In the genomic region with DNA sequence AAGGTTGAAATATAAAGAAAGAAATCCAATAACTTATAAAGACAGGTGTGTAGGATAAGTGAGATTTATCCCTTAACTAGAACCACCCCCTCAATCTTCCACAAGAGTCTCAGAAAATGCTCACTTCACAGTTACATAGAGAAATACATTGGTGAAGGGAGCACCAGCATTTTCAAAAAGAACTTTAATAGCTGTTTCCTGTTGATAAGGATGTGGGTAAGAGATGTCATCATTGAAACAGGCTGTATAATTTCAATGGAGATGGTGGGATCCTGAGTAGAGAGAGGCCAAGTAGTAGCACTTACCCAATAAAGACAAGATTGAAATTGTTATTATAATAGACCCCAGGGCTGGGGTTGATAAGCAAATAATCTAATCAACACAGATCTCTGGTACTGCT, we compare ENCODE assay signal across 27 cellular contexts.
A peak's percentile ranks its signal among the peaks of the same experiment; 100 is the strongest.
DNase-seq lines count a peak whose midpoint lies in the region; ATAC-seq, FAIRE-seq and TF ChIP-seq lines count a peak whose summit lies in the region.
"Had no signal": no experiment of that assay in that cellular context is flagged by ENCODE, and none has a peak within 500 bp of the region (broad histone marks: within the 10 kb centered on the region; RNA-seq: fewer than 3 reads in every experiment).

No MANE protein-coding gene starts in this region.

- SMC1A ChIA-PET in GM12878 (lab: Charles Lee; ENCODE audit: uncharacterized antibody, unreplicated experiment) = interaction anchor here (1.3 kb wide), 1 partner anchor 161 kb away, joined by 3 read pairs; no protein-coding TSS in a partner anchor

- in situ Hi-C loops in GM12878 (cut with MboI) = no loop called here

- no peaks in the 10 kb centered on the region for H3K27me3 ChIP-seq in SK-N-SH (ENCODE audit: insufficient read depth)
- H3K27me3 ChIP-seq in GM12878 (replicated peaks in 1 of 2; ENCODE audit: control insufficient read depth in 2 of 2, insufficient read depth in 2 of 2, low read length in 1 of 2) = no peaks in the 10 kb centered on the region
- H3K27me3 ChIP-seq: BE2C had no signal

- H3K9ac ChIP-seq in SK-N-SH (no peak overlapping the region), GM12878 (ENCODE audit: control insufficient read depth, insufficient read depth, low read length) (no peak overlapping the region)
- H3K9ac ChIP-seq: GM23248 had no signal

- TF ChIP-seq RAD21 in SK-N-SH (IDR thresholded peaks at IDR 0.05; ENCODE audit: low read length) = no peak
- no peak for TF ChIP-seq RAD21 in GM12878 (IDR thresholded peaks at IDR 0.05; ENCODE audit: insufficient read depth, low read depth, low read length)

- CTCF ChIA-PET in SK-N-SH (lab: Yijun Ruan, JAX) = no interaction called here
- CTCF ChIA-PET in GM12878 (lab: Yijun Ruan, JAX) = no interaction called here

- no peak overlapping the region for H3K4me3 ChIP-seq in SK-N-SH (ENCODE audit: low read depth in 2 of 2, low read length in 1 of 2)
- no peak overlapping the region for H3K4me3 ChIP-seq in GM12878
- H3K4me3 ChIP-seq: GM23248 had no signal

- FAIRE-seq in GM12878 (lab: Jason Lieb, UNC) = no peak
- FAIRE-seq: GM18507, HTR-8/SVneo had no signal

- H3K4me2 ChIP-seq in SK-N-SH = no peak overlapping the region
- no peak overlapping the region for H3K4me2 ChIP-seq in GM12878 (ENCODE audit: control insufficient read depth, insufficient read depth)

- H3K4me1 Mint-ChIP-seq in stimulated activated naive B cell treated with anti-CD40 and anti-IgM and Interleukin-4, amounts not matched to agents 10 μg/mL and 1 μg/mL and 100 μg/mL, for 72 hours = no peaks in the 10 kb centered on the region
- H3K4me1 Mint-ChIP-seq: CD14-positive monocyte; CD8-positive, alpha-beta memory T cell had no signal

- H3K9me2 ChIP-seq in SK-N-SH = no peaks in the 10 kb centered on the region

- RAD21 ChIA-PET in GM12878 (lab: Charles Lee; ENCODE audit: unreplicated experiment) = no interaction called here

- H3K4me1 ChIP-seq in SK-N-SH (ENCODE audit: control insufficient read depth in 1 of 2, insufficient read depth in 2 of 2, low read depth in 1 of 2, low read length in 1 of 2) (no peaks in the 10 kb centered on the region; a peak in 1 of 4 replicates), GM12878 (ENCODE audit: control insufficient read depth, insufficient read depth, low read length) (no peaks in the 10 kb centered on the region)
- H3K4me1 ChIP-seq: BE2C had no signal

- H3K79me2 ChIP-seq in SK-N-SH (ENCODE audit: insufficient read depth) = no peaks in the 10 kb centered on the region
- no peaks in the 10 kb centered on the region for H3K79me2 ChIP-seq in GM12878 (ENCODE audit: control insufficient read depth, insufficient read depth, low read length)

- H3K36me3 Mint-ChIP-seq in stimulated activated naive B cell treated with anti-CD40 and anti-IgM and Interleukin-4, amounts not matched to agents 10 μg/mL and 1 μg/mL and 100 μg/mL, for 72 hours = no peaks in the 10 kb centered on the region
- H3K36me3 Mint-ChIP-seq: CD14-positive monocyte; CD8-positive, alpha-beta memory T cell had no signal

- no peaks in the 10 kb centered on the region for H3K27me3 Mint-ChIP-seq in stimulated activated naive B cell treated with anti-CD40 and anti-IgM and Interleukin-4, amounts not matched to agents 10 μg/mL and 1 μg/mL and 100 μg/mL, for 72 hours

- TF ChIP-seq EP300 in SK-N-SH (IDR thresholded peaks at IDR 0.05; ENCODE audit: borderline replicate concordance in 1 of 2, low read depth in 1 of 2, low read length in 1 of 2) = peak in 1 of 2 experiments; percentile 23; a peak in 1 of 4 replicates
- TF ChIP-seq EP300 in GM12878 (IDR thresholded peaks at IDR 0.05; ENCODE audit: borderline replicate concordance in 1 of 2, control insufficient read depth in 1 of 2, low read depth in 2 of 2, low read length in 2 of 2) = no peak

- TF ChIP-seq CTCF in SK-N-SH (IDR thresholded peaks at IDR 0.05) = no peak
- no peak for TF ChIP-seq CTCF in GM12878 (IDR thresholded peaks at IDR 0.05 in 2 of 3, conservative IDR thresholded peaks at IDR 0.05 in 1 of 3; ENCODE audit: control insufficient read depth in 2 of 3, extremely low read depth in 1 of 3, insufficient read depth in 1 of 3, low read depth in 3 of 3, low read length in 3 of 3)

- BruUV-seq in GM12878 (replicated peaks; lab: Mats Ljungman, UMichigan) = no TSS peak

- DNase-seq in SK-N-SH = peak; percentile 7
- peak; percentile 78 for DNase-seq in OCI-M1 (lab: John Stamatoyannopoulos, UW)
- DNase-seq in GM12878 (ENCODE audit: low read depth, low spot score) = no peak
- DNase-seq in stimulated activated CD8-positive, alpha-beta memory T cell treated with anti-CD3 and anti-CD28 coated beads, Interleukin-4, amount 100 ng/mL, for 48 hours = no peak
- DNase-seq in NCI-H2029 (lab: John Stamatoyannopoulos, UW) = no peak
- DNase-seq in stimulated activated naive B cell treated with anti-CD40 and anti-IgM and Interleukin-4, amounts not matched to agents 10 μg/mL and 1 μg/mL and 100 μg/mL, for 72 hours = no peak
- no peak for DNase-seq in stimulated activated naive CD4-positive, alpha-beta T cell treated with Interleukin-2 at 50 U/mL for 16 hours (lab: John Stamatoyannopoulos, UW)
- DNase-seq: 8988T; ACHN; BE2C; Calu3; CD8-positive, alpha-beta memory T cell; DMS79 treated with DMSO at 0.1 percent for 48 hours; GM23248; H7; KG1; NCI-H1092 treated with DMSO at 0.1 percent for 48 hours; NCI-H1436; NCI-H187; NCI-H446 treated with DMSO at 0.1 percent for 48 hours; NCI-H526; SHP77 had no signal

- ATAC-seq in SK-N-SH treated with all-trans-retinoic acid at 6 μM for 48 hours (no peak), GM12878 (no peak)
- ATAC-seq in stimulated activated naive B cell treated with anti-CD40 and anti-IgM and Interleukin-4, amounts not matched to agents 10 μg/mL and 1 μg/mL and 100 μg/mL, for 72 hours (replicated peaks) = no peak

- H2AFZ ChIP-seq in SK-N-SH (ENCODE audit: low read depth) (no peak overlapping the region), GM12878 (ENCODE audit: control insufficient read depth, low read depth, low read length) (no peak overlapping the region)
- H2AFZ ChIP-seq: GM23248 had no signal

- H3K36me3 ChIP-seq in SK-N-SH (replicated peaks in 1 of 2; ENCODE audit: control insufficient read depth in 1 of 2, insufficient read depth in 2 of 2, low read length in 1 of 2) (no peaks in the 10 kb centered on the region), GM12878 (ENCODE audit: control insufficient read depth in 2 of 2, insufficient read depth in 2 of 2, low read length in 1 of 2) (no peaks in the 10 kb centered on the region)
- H3K36me3 ChIP-seq: BE2C had no signal

- TF ChIP-seq POLR2A in GM12878 (IDR thresholded peaks at IDR 0.05; ENCODE audit: low read depth, low read length) = no peak

- H3K27ac Mint-ChIP-seq in stimulated activated naive B cell treated with anti-CD40 and anti-IgM and Interleukin-4, amounts not matched to agents 10 μg/mL and 1 μg/mL and 100 μg/mL, for 72 hours = no peak overlapping the region
- H3K27ac Mint-ChIP-seq: CD14-positive monocyte; CD8-positive, alpha-beta memory T cell had no signal

- POLR2A ChIA-PET in SK-N-SH (lab: Yijun Ruan, JAX) (no interaction called here), GM12878 (lab: Charles Lee) (no interaction called here)

- no peaks in the 10 kb centered on the region for H3F3A ChIP-seq in SK-N-SH (replicated peaks; ENCODE audit: insufficient read depth)

- H3K9me3 Mint-ChIP-seq in stimulated activated naive B cell treated with anti-CD40 and anti-IgM and Interleukin-4, amounts not matched to agents 10 μg/mL and 1 μg/mL and 100 μg/mL, for 72 hours = peaks cover 2 to 4% of the 10 kb centered on the region in 2 donors

- H3K27ac ChIP-seq in SK-N-SH (ENCODE audit: low read depth in 2 of 2, low read length in 1 of 2) (no peak overlapping the region), GM12878 (ENCODE audit: control insufficient read depth, insufficient read depth) (no peak overlapping the region)
- H3K27ac ChIP-seq: GM23248, RWPE1 had no signal

- H4K20me1 ChIP-seq in SK-N-SH (ENCODE audit: insufficient read depth) (no peaks in the 10 kb centered on the region), GM12878 (ENCODE audit: control insufficient read depth, insufficient read depth) (no peaks in the 10 kb centered on the region)

- no peak overlapping the region for H3K4me3 Mint-ChIP-seq in stimulated activated naive B cell treated with anti-CD40 and anti-IgM and Interleukin-4, amounts not matched to agents 10 μg/mL and 1 μg/mL and 100 μg/mL, for 72 hours
- H3K4me3 Mint-ChIP-seq: CD14-positive monocyte; CD8-positive, alpha-beta memory T cell had no signal

- intact Hi-C loops in GM12878 (cut with micrococcal nuclease; ENCODE audit: unreplicated experiment) = no loop called here

- H3K9me3 ChIP-seq in SK-N-SH (no peaks in the 10 kb centered on the region; the same call in 1 of the 2 replicates), GM12878 (replicated peaks; ENCODE audit: control insufficient read depth, insufficient read depth, low read length) (no peaks in the 10 kb centered on the region)
- H3K9me3 ChIP-seq: BE2C had no signal

TF ChIP-seq in SK-N-SH, 30 proteins besides CTCF, POLR2A, EP300 and RAD21 (continues in another document):
- no peak for TF ChIP-seq FOXM1 (IDR thresholded peaks at IDR 0.05; ENCODE audit: low read depth)
- no peak for TF ChIP-seq SMC3 (IDR thresholded peaks at IDR 0.05; ENCODE audit: low read depth, low read length)
- no peak for TF ChIP-seq RFX5 (IDR thresholded peaks at IDR 0.05; ENCODE audit: low read length)
- no peak for TF ChIP-seq GABPA (IDR thresholded peaks at IDR 0.05; ENCODE audit: low read depth)
- TF ChIP-seq MXI1 (IDR thresholded peaks at IDR 0.05; ENCODE audit: low read depth, low read length) = no peak

TF ChIP-seq in SK-N-SH treated with all-trans-retinoic acid at 6 μM for 48 hours, 23 proteins besides CTCF, POLR2A, EP300 and RAD21 (continues in another document):
- no peak for TF ChIP-seq PPARA (CRISPR knock-in tag; IDR thresholded peaks at IDR 0.05; ENCODE audit: borderline replicate concordance)
- no peak for TF ChIP-seq ZNF565 (CRISPR knock-in tag; conservative IDR thresholded peaks at IDR 0.05; ENCODE audit: low read depth)
- TF ChIP-seq RARB (CRISPR knock-in tag; IDR thresholded peaks at IDR 0.05) = no peak

TF ChIP-seq in GM12878, 131 proteins besides CTCF, POLR2A, EP300 and RAD21:
- peak; percentile 7; the same call in 1 of the 2 replicates for TF ChIP-seq RUNX3 (IDR thresholded peaks at IDR 0.05; ENCODE audit: low read length)
- no peak for TF ChIP-seq CHD2 (IDR thresholded peaks at IDR 0.05; ENCODE audit: borderline replicate concordance, low read depth, low read length)

Comparison
In these comparisons a context has a peak if more than half of its experiments do, and no peak if none do; other contexts are left out.
1. DNase-seq: peak in SK-N-SH (single experiment) and OCI-M1 (single experiment); none in GM12878 (single experiment), stimulated activated CD8-positive, alpha-beta memory T cell treated with anti-CD3 and anti-CD28 coated beads, Interleukin-4, amount 100 ng/mL, for 48 hours (single experiment), NCI-H2029 (single experiment), stimulated activated naive B cell treated with anti-CD40 and anti-IgM and Interleukin-4, amounts not matched to agents 10 μg/mL and 1 μg/mL and 100 μg/mL, for 72 hours (single experiment) and stimulated activated naive CD4-positive, alpha-beta T cell treated with Interleukin-2 at 50 U/mL for 16 hours (single experiment).